Comparison of ENCODE assay signal across 20 cellular contexts in the genomic region with DNA sequence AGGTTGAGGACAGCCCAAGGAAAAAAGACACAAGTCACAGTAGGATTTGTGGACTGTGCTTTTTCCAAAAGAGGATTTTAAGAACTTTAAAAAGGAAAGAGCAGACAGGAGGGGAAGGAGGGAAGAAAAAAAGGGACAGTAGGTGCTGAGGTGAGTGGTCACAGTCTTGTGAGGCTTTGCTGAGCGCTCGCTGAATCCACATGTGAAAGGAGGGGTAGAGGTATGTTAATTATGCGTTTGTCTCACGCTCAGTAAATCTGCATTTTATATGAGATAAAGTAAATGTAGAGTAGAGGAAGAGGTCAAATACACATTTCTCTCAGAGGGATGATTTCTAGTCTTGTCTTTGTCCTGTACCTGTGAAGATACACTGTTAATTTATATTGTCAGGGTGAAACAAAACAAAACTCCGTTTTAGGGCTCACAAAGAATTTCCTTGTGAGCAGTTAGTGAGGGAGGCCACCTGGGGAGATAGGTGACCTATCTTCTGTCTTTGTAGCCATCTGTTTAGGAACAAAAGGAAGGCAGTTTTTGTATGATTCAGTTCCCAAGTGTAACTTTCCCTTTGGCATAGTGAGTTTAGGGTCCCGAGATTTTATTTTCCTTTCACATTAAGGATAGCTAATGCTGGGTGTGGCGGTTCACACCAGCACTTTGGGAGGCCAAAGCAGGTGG. TPM values are rescaled to one million over a fixed set of nuclear protein-coding genes. Genes with fewer than 3 reads are reported as not detected.
DNase-seq lines count a peak whose midpoint lies in the region; ATAC-seq and TF ChIP-seq lines count a peak whose summit lies in the region.
"Had no signal": no experiment of that assay in that cellular context is flagged by ENCODE, and none has a peak within 500 bp of the region (broad histone marks: within the 10 kb centered on the region; RNA-seq: fewer than 3 reads in every experiment).

No MANE protein-coding gene starts in this region.

- intact Hi-C loops in PC-9 (cut with micrococcal nuclease; ENCODE audit: unreplicated experiment), result no loop called here

- H3K36me3 Mint-ChIP-seq in neural progenitor cell, result peaks cover 3% of the 10 kb centered on the region

- WGBS in hepatocyte (ENCODE audit: low lambda C conversion rate, missing lambda C conversion rate), result 56% methylated on average over 7 of the region's 7 CpGs

- H3K27me3 ChIP-seq in HUES48 (ENCODE audit: control insufficient read depth, insufficient read depth, low read length) (peaks cover 5% of the 10 kb centered on the region; the same call in 1 of the 2 replicates), PC-9 (ENCODE audit: insufficient read depth, low read depth) (peaks cover 38% of the 10 kb centered on the region; the same call in 1 of the 2 replicates), hepatocyte (no peaks in the 10 kb centered on the region), neural progenitor cell (no peaks in the 10 kb centered on the region)

- H2AFZ ChIP-seq in PC-9 (no peak overlapping the region), hepatocyte (no peak overlapping the region), neural progenitor cell (replicated peaks) (no peak overlapping the region)

- H3K27ac ChIP-seq in HUES48 (ENCODE audit: low read depth, low read length) (peak overlapping the region; percentile 77), PC-9 (no peak overlapping the region), hepatocyte (no peak overlapping the region), neural progenitor cell (no peak overlapping the region)
- H3K27ac ChIP-seq: C4-2B had no signal

- no peaks in the 10 kb centered on the region for H3K9me2 ChIP-seq in PC-9 (ENCODE audit: insufficient read depth)
- no peaks in the 10 kb centered on the region for H3K9me2 ChIP-seq in hepatocyte (replicated peaks; ENCODE audit: insufficient read depth)

- H3K4me3 ChIP-seq in HUES48 (ENCODE audit: low read depth, low read length) (peak overlapping the region; percentile 15), PC-9 (no peak overlapping the region), hepatocyte (no peak overlapping the region), neural progenitor cell (no peak overlapping the region)
- H3K4me3 ChIP-seq: MG63 had no signal

- H3K79me2 ChIP-seq in PC-9 (ENCODE audit: low read depth) (no peaks in the 10 kb centered on the region), hepatocyte (no peaks in the 10 kb centered on the region), neural progenitor cell (ENCODE audit: low read depth) (no peaks in the 10 kb centered on the region)

- H3K27me3 Mint-ChIP-seq in neural progenitor cell (ENCODE audit: insufficient read depth, low read depth), result no peaks in the 10 kb centered on the region

- H3K36me3 ChIP-seq in HUES48 (ENCODE audit: control insufficient read depth, insufficient read depth, low read length) (no peaks in the 10 kb centered on the region), PC-9 (ENCODE audit: low read depth) (no peaks in the 10 kb centered on the region), hepatocyte (replicated peaks; ENCODE audit: insufficient read depth, low read depth) (no peaks in the 10 kb centered on the region), neural progenitor cell (no peaks in the 10 kb centered on the region)
- H3K36me3 ChIP-seq: MG63 had no signal

- H3K9me3 ChIP-seq in HUES48 (ENCODE audit: control insufficient read depth, insufficient read depth, low read length), result no peaks in the 10 kb centered on the region
- no peaks in the 10 kb centered on the region for H3K9me3 ChIP-seq in PC-9 (ENCODE audit: insufficient read depth, low read depth)
- H3K9me3 ChIP-seq in hepatocyte (ENCODE audit: low read depth), result no peaks in the 10 kb centered on the region
- no peaks in the 10 kb centered on the region for H3K9me3 ChIP-seq in neural progenitor cell (ENCODE audit: low read depth)
- H3K9me3 ChIP-seq: MG63 had no signal

- peaks cover 7% of the 10 kb centered on the region for H3K4me1 Mint-ChIP-seq in neural progenitor cell

- no peak overlapping the region for H3K4me3 Mint-ChIP-seq in neural progenitor cell
- H3K4me3 Mint-ChIP-seq: IgD-negative memory B cell had no signal

- peak overlapping the region; percentile 14 for H3K27ac Mint-ChIP-seq in neural progenitor cell
- H3K27ac Mint-ChIP-seq: IgD-negative memory B cell had no signal

- H3K4me1 ChIP-seq in HUES48 (ENCODE audit: control insufficient read depth, insufficient read depth, low read length) (peaks cover 16% of the 10 kb centered on the region), PC-9 (replicated peaks; ENCODE audit: insufficient read depth) (no peaks in the 10 kb centered on the region), hepatocyte (ENCODE audit: insufficient read depth) (no peaks in the 10 kb centered on the region), neural progenitor cell (peaks cover 9% of the 10 kb centered on the region)

- 0 out of 2 replicates have a peak overlapping the region, but pooled peaks have one; percentile 15 for H3K4me2 ChIP-seq in PC-9
- peak overlapping the region; percentile 57 for H3K4me2 ChIP-seq in hepatocyte
- H3K4me2 ChIP-seq in neural progenitor cell, result no peak overlapping the region

- H3K9ac ChIP-seq in HUES48 (ENCODE audit: low read depth, low read length) (peak overlapping the region; percentile 22; the same call in 1 of the 2 replicates), neural progenitor cell (no peak overlapping the region)

- peaks cover 17% of the 10 kb centered on the region for H3K9me3 Mint-ChIP-seq in neural progenitor cell

- no peak for TF ChIP-seq CTCF in PC-9 (conservative IDR thresholded peaks at IDR 0.05)
- no peak for TF ChIP-seq CTCF in hepatocyte (IDR thresholded peaks at IDR 0.05; ENCODE audit: poor library complexity)
- no peak for TF ChIP-seq CTCF in neural progenitor cell (IDR thresholded peaks at IDR 0.05)

- no peaks in the 10 kb centered on the region for H4K20me1 ChIP-seq in PC-9 (ENCODE audit: insufficient read depth)
- no peaks in the 10 kb centered on the region for H4K20me1 ChIP-seq in hepatocyte (ENCODE audit: insufficient read depth, poor library complexity, severe bottlenecking)
- H4K20me1 ChIP-seq in neural progenitor cell (ENCODE audit: low read depth), result no peaks in the 10 kb centered on the region

- DNase-seq in PC-9, result no peak
- DNase-seq in hepatocyte (ENCODE audit: low spot score), result no peak
- DNase-seq in neural progenitor cell (ENCODE audit: low spot score), result no peak
- no peak for DNase-seq in NCI-H2171 (lab: John Stamatoyannopoulos, UW)
- DNase-seq in putamen (ENCODE audit: low spot score), result no peak
- no peak for DNase-seq in occipital lobe (lab: John Stamatoyannopoulos, UW)
- DNase-seq: AML-193; GOT3; Karpas-422; MG63; NCI-H1092; NCI-H2081; NCI-H446 treated with DMSO at 0.1 percent for 48 hours; NK-92 treated with Interleukin-12 subunit alpha and Interleukin-12 subunit beta, amount 100 ng/mL, for 24 hours; SHP77; T-helper 1 cell had no signal

- ATAC-seq in HG03175 (IDR thresholded peaks at IDR 0.05; ENCODE audit: unreplicated experiment), result no peak

- CTCF ChIA-PET in PC-9 (lab: Charles Lee), result no interaction called here

- H3F3A ChIP-seq in PC-9 (ENCODE audit: insufficient read depth, low read depth) (no peaks in the 10 kb centered on the region), neural progenitor cell (ENCODE audit: low read depth) (no peaks in the 10 kb centered on the region)

- POLR2A ChIA-PET in PC-9 (lab: Charles Lee; ENCODE audit: unreplicated experiment), result no interaction called here

- BruUV-seq in PC-9 (replicated peaks; lab: Mats Ljungman, UMichigan), result no TSS peak

RNA-seq across cellular contexts. Expression of gene GNAL, which starts 25.3 kb away (rescaled TPM):
- total RNA-seq in PC-9 (2021) (0.98 and 3.3 TPM in 2 replicates), hepatocyte (5.2 and 7.1 TPM in 2 replicates), neural progenitor cell (ENCODE audit: low replicate concordance) (10.8 and 26.8 TPM in 2 replicates), occipital lobe (49.8 TPM)
- 2.7 and 4.4 TPM in 2 replicates for polyA plus RNA-seq in hepatocyte
